ENCODE assay signal across 8 cellular contexts in the genomic region with DNA sequence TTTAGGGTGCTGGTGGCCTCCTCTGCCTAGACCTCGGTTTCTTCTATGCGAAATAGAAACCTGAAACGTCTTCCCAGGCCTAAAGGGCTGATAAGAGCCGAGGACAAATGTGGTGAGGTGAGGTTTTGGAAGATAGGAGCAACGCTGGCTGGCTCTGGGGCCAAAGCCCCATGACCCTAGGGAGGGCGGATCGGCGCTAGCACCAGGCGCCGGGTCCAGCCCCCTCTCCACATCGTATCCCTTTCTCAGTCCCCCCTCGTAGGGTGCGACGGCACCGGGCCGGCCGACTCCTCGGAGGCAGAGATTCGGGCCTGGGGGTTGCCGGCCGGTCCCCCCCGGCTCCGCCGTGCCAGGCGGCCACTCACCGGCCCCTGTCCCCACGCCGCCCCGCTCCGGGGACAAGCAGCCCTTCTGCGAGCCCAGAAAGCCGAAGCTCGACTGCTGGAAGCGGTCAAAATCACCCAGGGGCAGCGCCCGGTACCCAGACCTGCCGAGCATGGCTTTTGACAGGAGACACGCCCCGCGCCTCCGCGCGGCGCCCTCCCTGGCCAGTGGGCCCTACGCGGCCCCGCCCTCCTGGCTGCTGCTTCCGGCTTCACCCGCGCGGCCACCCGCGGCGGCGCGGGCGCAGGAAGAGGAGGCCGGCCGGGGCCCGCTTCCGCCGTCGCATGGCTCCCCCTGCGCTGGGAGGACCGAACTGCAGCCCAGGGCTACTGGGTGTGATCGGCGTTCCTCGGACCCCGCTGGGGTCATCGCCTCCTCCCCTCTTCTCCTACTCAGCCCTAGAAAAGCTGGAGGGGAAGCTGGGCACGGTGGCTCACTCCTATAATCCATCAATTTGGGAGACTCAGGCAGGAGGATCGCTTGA. TPM values are rescaled to one million over a fixed set of nuclear protein-coding genes. Genes with fewer than 3 reads are reported as not detected.
A peak's percentile ranks its signal among the peaks of the same experiment; 100 is the strongest.
DNase-seq lines count a peak whose midpoint lies in the region; ATAC-seq, FAIRE-seq and TF ChIP-seq lines count a peak whose summit lies in the region.

A gene with protein sequence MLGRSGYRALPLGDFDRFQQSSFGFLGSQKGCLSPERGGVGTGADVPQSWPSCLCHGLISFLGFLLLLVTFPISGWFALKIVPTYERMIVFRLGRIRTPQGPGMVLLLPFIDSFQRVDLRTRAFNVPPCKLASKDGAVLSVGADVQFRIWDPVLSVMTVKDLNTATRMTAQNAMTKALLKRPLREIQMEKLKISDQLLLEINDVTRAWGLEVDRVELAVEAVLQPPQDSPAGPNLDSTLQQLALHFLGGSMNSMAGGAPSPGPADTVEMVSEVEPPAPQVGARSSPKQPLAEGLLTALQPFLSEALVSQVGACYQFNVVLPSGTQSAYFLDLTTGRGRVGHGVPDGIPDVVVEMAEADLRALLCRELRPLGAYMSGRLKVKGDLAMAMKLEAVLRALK (minus strand): TSS at position 570 of the 868 bp plus-strand sequence. CDS start 72 bp downstream, at position 498.

- H3K9ac ChIP-seq in astrocyte (ENCODE audit: low read length) = peak within 1 kb of the TSS; percentile 76

- H3K9me2 ChIP-seq in hepatocyte (replicated peaks; ENCODE audit: insufficient read depth) = no peaks in the 10 kb centered on the region

- peak within 1 kb of the TSS; percentile 79 for H3K4me3 Mint-ChIP-seq in astrocyte (ENCODE audit: unreplicated experiment)

- no peaks in the 10 kb centered on the region for H3K27me3 ChIP-seq in astrocyte (ENCODE audit: insufficient read depth, low read length)
- H3K27me3 ChIP-seq in hepatocyte = no peaks in the 10 kb centered on the region
- no peaks in the 10 kb centered on the region for H3K27me3 ChIP-seq in aorta (ENCODE audit: control insufficient read depth in 1 of 2, insufficient read depth in 2 of 2, low read length in 1 of 2)

- peak within 1 kb of the TSS; percentile 12 for H3K27ac Mint-ChIP-seq in astrocyte (ENCODE audit: unreplicated experiment)

- H3K4me1 Mint-ChIP-seq in astrocyte (ENCODE audit: low read depth, unreplicated experiment) = peaks cover 44% of the 10 kb centered on the region

- peaks cover 6% of the 10 kb centered on the region for H3K36me3 Mint-ChIP-seq in astrocyte (ENCODE audit: low read depth, unreplicated experiment)

- no peaks in the 10 kb centered on the region for H3K9me3 Mint-ChIP-seq in astrocyte (ENCODE audit: unreplicated experiment)

- H3K36me3 ChIP-seq in astrocyte (ENCODE audit: insufficient read depth, low read length) (no peaks in the 10 kb centered on the region), hepatocyte (replicated peaks; ENCODE audit: insufficient read depth, low read depth) (no peaks in the 10 kb centered on the region), aorta (ENCODE audit: control insufficient read depth in 1 of 2, insufficient read depth in 2 of 2, low read length in 1 of 2) (no peaks in the 10 kb centered on the region)

- WGBS in hepatocyte (ENCODE audit: low lambda C conversion rate, missing lambda C conversion rate) = 4% methylated on average over 44 of the region's 72 CpGs
- 0 to 1% methylated on average over 61 to 72 of the region's 72 CpGs for WGBS in aorta, 2 donors

- H3K4me3 ChIP-seq in astrocyte (ENCODE audit: insufficient read depth, low read depth, low read length) = peak within 1 kb of the TSS; percentile 72
- H3K4me3 ChIP-seq in hepatocyte = peak within 1 kb of the TSS; percentile 95
- H3K4me3 ChIP-seq in aorta (ENCODE audit: low read length in 2 of 2) = peak within 1 kb of the TSS; percentile 57 to 85

- H2AFZ ChIP-seq in astrocyte (ENCODE audit: low read depth, low read length) = peak within 1 kb of the TSS; percentile 82
- H2AFZ ChIP-seq in hepatocyte = peak within 1 kb of the TSS; percentile 88

- TF ChIP-seq POLR2A in GM18505 (IDR thresholded peaks at IDR 0.05; ENCODE audit: borderline replicate concordance, extremely low read depth, insufficient read depth, insufficient read length) = peak; percentile 70

- FAIRE-seq in astrocyte (lab: Jason Lieb, UNC) = no peak

- intact Hi-C loops in aorta (cut with DNase I) = loop anchor here in 1 of 2 donors (2.0 to 5.0 kb wide), 3 partner anchors 49 to 325 kb away; a partner anchor contains a TSS

- H4K20me1 ChIP-seq in astrocyte (ENCODE audit: insufficient read depth, low read length) = peaks cover 5% of the 10 kb centered on the region
- no peaks in the 10 kb centered on the region for H4K20me1 ChIP-seq in hepatocyte (ENCODE audit: insufficient read depth, poor library complexity, severe bottlenecking)

- H3K27ac ChIP-seq in astrocyte (ENCODE audit: low read depth, low read length) (no peak within 1 kb of the TSS), hepatocyte (peak within 1 kb of the TSS; percentile 72), aorta (ENCODE audit: low read depth in 1 of 2, low read length in 2 of 2) (peak within 1 kb of the TSS; percentile 30 to 86)

- no peaks in the 10 kb centered on the region for H3K27me3 Mint-ChIP-seq in astrocyte (ENCODE audit: low read depth, unreplicated experiment)

- TF ChIP-seq CTCF in astrocyte (IDR thresholded peaks at IDR 0.05; ENCODE audit: insufficient read depth, low read depth, low read length) (peak; percentile 57), hepatocyte (IDR thresholded peaks at IDR 0.05; ENCODE audit: poor library complexity) (peak; percentile 91)

- ATAC-seq in GM18505 (IDR thresholded peaks at IDR 0.05; ENCODE audit: unreplicated experiment) = peak; percentile 65
- peak; percentile 80 for ATAC-seq in HG02885 (IDR thresholded peaks at IDR 0.05; ENCODE audit: poor library complexity, unreplicated experiment)
- ATAC-seq in aorta (ENCODE audit: low FRiP score) = peak; percentile 92

- peak; percentile 68 for DNase-seq in NCI-H1694 (lab: John Stamatoyannopoulos, UW)
- peak; percentile 87 for DNase-seq in T-helper 22 cell (ENCODE audit: low read depth)
- DNase-seq in astrocyte (ENCODE audit: low read depth) = peak; percentile 87
- DNase-seq in hepatocyte (ENCODE audit: low spot score) = peak; percentile 97
- DNase-seq in renal cortical epithelial cell (ENCODE audit: low read depth) = peak; percentile 79
- peak; percentile 96 to 99 for DNase-seq in aorta

- peaks cover 36% of the 10 kb centered on the region for H3K79me2 ChIP-seq in astrocyte (ENCODE audit: insufficient read depth, low read length)
- peaks cover 23% of the 10 kb centered on the region for H3K79me2 ChIP-seq in hepatocyte

- H3K9me3 ChIP-seq in astrocyte (ENCODE audit: insufficient read depth, low read depth, low read length) (no peaks in the 10 kb centered on the region), hepatocyte (ENCODE audit: low read depth) (no peaks in the 10 kb centered on the region), aorta (ENCODE audit: control insufficient read depth, low read length) (no peaks in the 10 kb centered on the region)

- peak within 1 kb of the TSS; percentile 92 for H3K4me2 ChIP-seq in astrocyte (ENCODE audit: low read length)
- H3K4me2 ChIP-seq in hepatocyte = peak within 1 kb of the TSS; percentile 94

- H3K4me1 ChIP-seq in astrocyte (ENCODE audit: insufficient read depth, low read length) (peaks cover 55% of the 10 kb centered on the region), hepatocyte (ENCODE audit: insufficient read depth) (peaks cover 4% of the 10 kb centered on the region), aorta (ENCODE audit: control insufficient read depth in 1 of 2, insufficient read depth in 2 of 2, low read length in 2 of 2) (no peaks in the 10 kb centered on the region)

RNA-seq across cellular contexts. Expression of the gene that starts here (rescaled TPM):
- total RNA-seq in astrocyte (12.4 and 16.6 TPM in 2 replicates), hepatocyte (10.3 and 14.2 TPM in 2 replicates), renal cortical epithelial cell (23.2 and 36.5 TPM in 2 replicates), aorta (10 to 100 TPM; 12.9 to 16.4 TPM)
- polyA plus RNA-seq in hepatocyte (19.8 and 21.0 TPM in 2 replicates), aorta (10 to 100 TPM; 10.5 to 19.2 TPM)
